Comparison of ENCODE assay signal across 8 cellular contexts in the genomic region with DNA sequence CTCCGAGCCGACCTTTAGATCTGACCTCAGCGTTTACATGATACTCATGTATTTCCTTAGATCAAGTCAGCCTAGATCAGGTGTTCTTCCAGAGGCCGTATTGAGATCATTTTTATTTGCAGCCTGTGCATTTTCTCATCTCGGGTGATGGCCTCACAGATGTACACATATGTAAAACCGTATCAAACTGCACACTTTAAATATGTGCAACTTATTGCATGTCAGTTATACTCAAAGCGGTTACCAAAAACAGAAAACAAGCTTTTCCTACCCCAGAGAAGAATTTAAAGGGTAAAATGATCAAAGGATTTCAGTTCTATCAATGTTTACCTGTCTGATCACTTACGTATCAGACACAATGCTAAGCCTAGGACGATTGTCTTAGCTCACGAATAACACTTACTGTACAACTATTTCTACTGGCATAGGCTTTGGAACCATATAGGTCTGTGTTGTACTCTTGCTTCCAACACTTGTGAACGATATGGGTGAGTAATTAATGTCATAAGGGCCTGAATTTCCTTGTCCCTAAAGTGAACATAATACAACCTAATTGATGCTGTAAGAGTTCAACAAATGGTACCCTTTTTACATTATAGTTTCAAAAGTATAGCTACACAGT. TPM values are rescaled to one million over a fixed set of nuclear protein-coding genes. Genes with fewer than 3 reads are reported as not detected.
DNase-seq lines count a peak whose midpoint lies in the region; ATAC-seq and TF ChIP-seq lines count a peak whose summit lies in the region.

No MANE protein-coding gene starts in this region.

- H3K9me3 Mint-ChIP-seq in GM23338 (peaks cover 17% of the 10 kb centered on the region), activated B cell treated with CpG ODN at 0.5 μM for 24 hours (no peaks in the 10 kb centered on the region)

- H3K27ac Mint-ChIP-seq in GM23338 (peak overlapping the region; percentile 99), activated B cell treated with CpG ODN at 0.5 μM for 24 hours (peak overlapping the region; percentile 96)

- DNase-seq in AG10803 (ENCODE audit: low read depth), result no peak
- DNase-seq in GM23338 (ENCODE audit: low spot score), result no peak
- DNase-seq in activated B cell treated with CpG ODN at 0.5 μM for 24 hours, result no peak
- DNase-seq in stomach, result no peak
- DNase-seq in hypothalamus (lab: John Stamatoyannopoulos, UW), result no peak
- no peak for DNase-seq in EL

- H3K36me3 Mint-ChIP-seq in GM23338 (ENCODE audit: low read depth) (peaks cover 53% of the 10 kb centered on the region), activated B cell treated with CpG ODN at 0.5 μM for 24 hours (ENCODE audit: low read depth) (peaks cover 46% of the 10 kb centered on the region)

- no peak for TF ChIP-seq EP300 in stomach (IDR thresholded peaks at IDR 0.05)

- H3K27ac ChIP-seq in GM23338 (ENCODE audit: low read depth) (peak overlapping the region; percentile 57; the same call in 1 of the 2 replicates), iPS-18a (ENCODE audit: low read length) (peak overlapping the region; percentile 87), stomach (peak overlapping the region; percentile 84 to 89 (median 86))

- H3K4me1 ChIP-seq in GM23338 (ENCODE audit: insufficient read depth), result 0 out of 2 replicates have a peak, but pooled peaks cover 11% of the 10 kb centered on the region
- peaks cover 16% of the 10 kb centered on the region for H3K4me1 ChIP-seq in iPS-18a (ENCODE audit: control insufficient read depth, low read depth, low read length)
- H3K4me1 ChIP-seq in stomach, result peaks cover 19 to 40% (median 34%) of the 10 kb centered on the region in 4 donors

- H3K9ac ChIP-seq in iPS-18a (ENCODE audit: low read length), result peak overlapping the region; percentile 92

- H3K4me1 Mint-ChIP-seq in GM23338, result peaks cover 12% of the 10 kb centered on the region
- peaks cover 41% of the 10 kb centered on the region for H3K4me1 Mint-ChIP-seq in activated B cell treated with CpG ODN at 0.5 μM for 24 hours

- H3K4me2 ChIP-seq in GM23338, result peak overlapping the region; percentile 82

- H3F3A ChIP-seq in GM23338 (replicated peaks; ENCODE audit: low read depth), result no peaks in the 10 kb centered on the region

- H4K20me1 ChIP-seq in GM23338 (replicated peaks; ENCODE audit: insufficient read depth), result peaks cover 8% of the 10 kb centered on the region

- H3K9me2 ChIP-seq in GM23338 (ENCODE audit: insufficient read depth), result no peaks in the 10 kb centered on the region

- peaks cover 18% of the 10 kb centered on the region; the same call in 1 of the 2 replicates for H3K36me3 ChIP-seq in GM23338 (ENCODE audit: insufficient read depth)
- peaks cover 18% of the 10 kb centered on the region for H3K36me3 ChIP-seq in iPS-18a (ENCODE audit: control insufficient read depth, low read depth, low read length)
- H3K36me3 ChIP-seq in stomach, result peaks cover 4 to 35% (median 30%) of the 10 kb centered on the region in 4 donors

- TF ChIP-seq POLR2A in stomach (IDR thresholded peaks at IDR 0.05), result no peak

- peaks cover 4% of the 10 kb centered on the region for H3K27me3 Mint-ChIP-seq in GM23338 (ENCODE audit: insufficient read depth, low read depth, poor library complexity)
- no peaks in the 10 kb centered on the region for H3K27me3 Mint-ChIP-seq in activated B cell treated with CpG ODN at 0.5 μM for 24 hours

- no peaks in the 10 kb centered on the region for H3K27me3 ChIP-seq in GM23338 (ENCODE audit: insufficient read depth)
- H3K27me3 ChIP-seq in iPS-18a (ENCODE audit: control insufficient read depth, insufficient read depth, low read length), result no peaks in the 10 kb centered on the region
- H3K27me3 ChIP-seq in stomach, result no peaks in the 10 kb centered on the region

- H3K9me3 ChIP-seq in iPS-18a (ENCODE audit: control insufficient read depth, low read depth, low read length) (no peaks in the 10 kb centered on the region), stomach (no peaks in the 10 kb centered on the region)

- WGBS in stomach, 5 donors, result 3 to 10% (median 5%) methylated on average over 11 of the region's 11 CpGs

- TF ChIP-seq CTCF in AG10803 (conservative IDR thresholded peaks at IDR 0.05; ENCODE audit: low read length) (no peak), GM23338 (conservative IDR thresholded peaks at IDR 0.05; ENCODE audit: low read depth in 2 of 2) (no peak), activated B cell treated with CpG ODN at 0.5 μM for 24 hours (IDR thresholded peaks at IDR 0.05) (no peak), stomach (IDR thresholded peaks at IDR 0.05) (no peak)

- H3K4me3 Mint-ChIP-seq in GM23338 (peak overlapping the region; percentile 94), activated B cell treated with CpG ODN at 0.5 μM for 24 hours (peak overlapping the region; percentile 99)

- peak overlapping the region; percentile 77; the same call in 1 of the 2 replicates for H2AFZ ChIP-seq in GM23338

- peaks cover 52% of the 10 kb centered on the region for H3K79me2 ChIP-seq in GM23338 (replicated peaks; ENCODE audit: insufficient read depth)

- intact Hi-C loops in activated B cell treated with CpG ODN at 0.5 μM for 24 hours (cut with micrococcal nuclease) (loop anchor here (1.0 to 5.0 kb wide), 5 partner anchors 57 to 1138 kb away; a partner anchor contains a TSS), stomach (cut with DNase I; ENCODE audit: low total_unique reads) (no loop called here)

- no peak for ATAC-seq in GM23338
- no peak for ATAC-seq in activated B cell treated with CpG ODN at 0.5 μM for 24 hours (ENCODE audit: low read depth)
- no peak for ATAC-seq in GM21825 (IDR thresholded peaks at IDR 0.05; ENCODE audit: unreplicated experiment)

- CTCF ChIA-PET in activated B cell treated with CpG ODN at 0.5 μM for 24 hours (lab: Charles Lee), result interaction anchor here (1.0 to 1.1 kb wide), 3 partner anchors 14 to 104 kb away, joined by 3 to 4 read pairs (median 3); no protein-coding TSS in a partner anchor

- H3K4me3 ChIP-seq in AG10803 (ENCODE audit: low read length), result peak overlapping the region; percentile 99
- H3K4me3 ChIP-seq in GM23338, result peak overlapping the region; percentile 88
- H3K4me3 ChIP-seq in iPS-18a (ENCODE audit: low read length), result peak overlapping the region; percentile 97
- H3K4me3 ChIP-seq in stomach, result peak overlapping the region; percentile 74 to 90 (median 84)

- POLR2A ChIA-PET in activated B cell treated with CpG ODN at 0.5 μM for 24 hours (lab: Charles Lee), result interaction anchor here (0.6 to 4.4 kb wide), 12 partner anchors 8 to 1138 kb away, joined by 3 to 72 read pairs (median 4); a partner anchor contains a TSS

TF ChIP-seq in GM23338, 12 proteins besides CTCF, POLR2A, EP300 and RAD21 (continues in another document):
- TF ChIP-seq, protein P1, sequence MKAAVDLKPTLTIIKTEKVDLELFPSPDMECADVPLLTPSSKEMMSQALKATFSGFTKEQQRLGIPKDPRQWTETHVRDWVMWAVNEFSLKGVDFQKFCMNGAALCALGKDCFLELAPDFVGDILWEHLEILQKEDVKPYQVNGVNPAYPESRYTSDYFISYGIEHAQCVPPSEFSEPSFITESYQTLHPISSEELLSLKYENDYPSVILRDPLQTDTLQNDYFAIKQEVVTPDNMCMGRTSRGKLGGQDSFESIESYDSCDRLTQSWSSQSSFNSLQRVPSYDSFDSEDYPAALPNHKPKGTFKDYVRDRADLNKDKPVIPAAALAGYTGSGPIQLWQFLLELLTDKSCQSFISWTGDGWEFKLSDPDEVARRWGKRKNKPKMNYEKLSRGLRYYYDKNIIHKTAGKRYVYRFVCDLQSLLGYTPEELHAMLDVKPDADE (IDR thresholded peaks at IDR 0.05), result no peak
- no peak for TF ChIP-seq STAT1 (IDR thresholded peaks at IDR 0.05; ENCODE audit: unreplicated experiment)

RNA-seq across cellular contexts. Expression of a gene that starts 0.6 kb away (rescaled TPM):
- 7.1 and 10.7 TPM in 2 replicates for total RNA-seq in GM23338 (2014; rRNA removed; shearing (Covaris generic))
- polyA plus RNA-seq in GM23338 (2016; fragmentation: Nextera tagmentation; extraction: Ambion mirVana) (49.7 and 56.6 TPM in 2 replicates), stomach (10 to 100 TPM; 14.4 to 28.1 (median 19.0) TPM)
- total RNA-seq in activated B cell treated with CpG ODN at 0.5 μM for 24 hours (29.5 and 35.5 TPM in 2 replicates), stomach (10 to 100 TPM in 2 of 5 donors, 1 to 10 TPM in 2, under 1 TPM in 1; 0.29 to 15.8 (median 9.8) TPM)

RNA-seq across cellular contexts. Expression of a gene that starts 38.6 kb away (rescaled TPM):
- total RNA-seq in GM23338 (2014; rRNA removed; shearing (Covaris generic)), result 56.7 and 63.6 TPM in 2 replicates
- 55.9 and 59.6 TPM in 2 replicates for polyA plus RNA-seq in GM23338 (2016; fragmentation: Nextera tagmentation; extraction: Ambion mirVana)
- total RNA-seq in activated B cell treated with CpG ODN at 0.5 μM for 24 hours, result 91.8 and 93.5 TPM in 2 replicates
- 100 to 1,000 TPM in 1 of 5 donors, 10 to 100 TPM in 4; 19.4 to 101 (median 92.9) TPM for total RNA-seq in stomach
- polyA plus RNA-seq in stomach, result 100 to 1,000 TPM in 2 of 3 donors, 10 to 100 TPM in 1; 61.9 to 117 (median 103) TPM

RNA-seq across cellular contexts. Expression of a gene that starts 57.8 kb away (rescaled TPM):
- total RNA-seq in GM23338 (2014; rRNA removed; shearing (Covaris generic)), result 1.6 and 1.8 TPM in 2 replicates
- polyA plus RNA-seq in GM23338 (2016; fragmentation: Nextera tagmentation; extraction: Ambion mirVana) (0.47 and 0.53 TPM in 2 replicates), stomach (1 to 10 TPM; 3.6 to 4.3 (median 3.7) TPM)
- total RNA-seq in activated B cell treated with CpG ODN at 0.5 μM for 24 hours (5.6 and 6.6 TPM in 2 replicates), stomach (10 to 100 TPM in 2 of 5 donors, 1 to 10 TPM in 3; 1.4 to 38.2 (median 6.7) TPM)
